In genomic region chr11:59600234-59600633, GRCh38 we compare ENCODE assay signal across 32 cellular contexts.
"Had no signal": no experiment of that assay in that cellular context is flagged by ENCODE, and none has a peak within 500 bp of the region (broad histone marks: within the 10 kb centered on the region; RNA-seq: fewer than 3 reads in every experiment).

No MANE protein-coding gene starts in this region.

- H3K27me3 Mint-ChIP-seq: activated B cell treated with CpG ODN at 0.5 μM for 24 hours; activated CD4-positive, alpha-beta memory T cell treated with anti-CD3 and anti-CD28 coated beads for 36 hours; activated CD4-positive, alpha-beta T cell treated with anti-CD3 and anti-CD28 coated beads, Interleukin-2, amount 10 ng/mL, durations not matched to agents 24 days and 14 days; activated CD8-positive, alpha-beta T cell treated with anti-CD3 and anti-CD28 coated beads for 36 hours; activated naive CD8-positive, alpha-beta T cell treated with anti-CD3 and anti-CD28 coated beads for 36 hours; activated T-helper 17 cell treated with anti-CD3 and anti-CD28 coated beads, Interleukin-2, amount 50 U/mL, for 72 hours had no signal

- H3K4me1 Mint-ChIP-seq: activated B cell treated with CpG ODN at 0.5 μM for 24 hours; activated T-helper 17 cell treated with anti-CD3 and anti-CD28 coated beads, Interleukin-2, amount 50 U/mL, for 72 hours had no signal

- H3K4me3 Mint-ChIP-seq: activated B cell treated with CpG ODN at 0.5 μM for 24 hours; activated CD4-positive, alpha-beta memory T cell treated with anti-CD3 and anti-CD28 coated beads for 36 hours; activated CD4-positive, alpha-beta T cell treated with anti-CD3 and anti-CD28 coated beads, Interleukin-2, amount 10 ng/mL, durations not matched to agents 24 days and 14 days; activated CD8-positive, alpha-beta T cell treated with anti-CD3 and anti-CD28 coated beads for 36 hours; activated naive CD4-positive, alpha-beta T cell treated with anti-CD3 and anti-CD28 coated beads for 36 hours; activated naive CD8-positive, alpha-beta T cell treated with anti-CD3 and anti-CD28 coated beads for 36 hours; activated T-cell treated with anti-CD3 and anti-CD28 coated beads, Interleukin-2, amount 50 U/mL, for 4 hours; activated T-cell treated with anti-CD3 and anti-CD28 coated beads, Interleukin-2, amount 50 U/mL, for 72 hours; activated T-helper 1 cell treated with anti-CD3 and anti-CD28 coated beads, Interleukin-12 subunit alpha, Interleukin-12 subunit beta, Interleukin-2, Interleukin-4 antibody, amounts not matched to agents 30 ng/mL and 10 ng/mL and 1 ng/mL, durations not matched to agents 14 hours and 24 hours and 36 hours; activated T-helper 17 cell treated with anti-CD3 and anti-CD28 coated beads, Interleukin-2, amount 50 U/mL, for 72 hours; T-helper 1 cell treated with Interleukin-12 subunit alpha and Interleukin-12 subunit beta and Interleukin-4 antibody, amounts not matched to agents 30 μg/mL and 1 μg/mL, for 36 hours; T-helper 2 cell treated with Interferon-gamma antibody and Interleukin-4, amounts not matched to agents 5 μg/mL and 100 μg/mL, for 36 hours had no signal

- H3K27ac Mint-ChIP-seq: activated B cell treated with CpG ODN at 0.5 μM for 24 hours; activated CD4-positive, alpha-beta memory T cell treated with anti-CD3 and anti-CD28 coated beads for 36 hours; activated CD4-positive, alpha-beta T cell treated with anti-CD3 and anti-CD28 coated beads, Interleukin-2, amount 10 ng/mL, durations not matched to agents 24 days and 14 days; activated CD8-positive, alpha-beta T cell treated with anti-CD3 and anti-CD28 coated beads for 36 hours; activated naive CD8-positive, alpha-beta T cell treated with anti-CD3 and anti-CD28 coated beads for 36 hours; activated T-helper 17 cell treated with anti-CD3 and anti-CD28 coated beads, Interleukin-2, amount 50 U/mL, for 72 hours; T-helper 1 cell treated with Interleukin-12 subunit alpha and Interleukin-12 subunit beta and Interleukin-4 antibody, amounts not matched to agents 30 μg/mL and 1 μg/mL, for 36 hours; T-helper 2 cell treated with Interferon-gamma antibody and Interleukin-4, amounts not matched to agents 5 μg/mL and 100 μg/mL, for 36 hours had no signal

- DNase-seq: activated B cell treated with CpG ODN at 0.5 μM for 24 hours; activated CD4-positive, alpha-beta memory T cell treated with anti-CD3 and anti-CD28 coated beads for 36 hours; activated CD4-positive, alpha-beta T cell treated with anti-CD3 and anti-CD28 coated beads for 4 hours; activated CD4-positive, alpha-beta T cell treated with anti-CD3 and anti-CD28 coated beads, Interleukin-2, amount 10 ng/mL, durations not matched to agents 24 days and 14 days; activated CD4-positive, alpha-beta T cell treated with anti-CD3 and anti-CD28 coated beads, Interleukin-2, amount 50 U/mL, for 1 hour; activated CD4-positive, alpha-beta T cell treated with anti-CD3 and anti-CD28 coated beads, Interleukin-2, amount 50 U/mL, for 4 hours; activated CD4-positive, CD25-positive, alpha-beta regulatory T cell treated with anti-CD3 and anti-CD28 coated beads, Interleukin-2, amount 50 U/mL, for 72 hours; activated CD8-positive, alpha-beta memory T cell treated with anti-CD3 and anti-CD28 coated beads, Interleukin-2, amount 50 U/mL, for 4 hours; activated CD8-positive, alpha-beta T cell treated with anti-CD3 and anti-CD28 coated beads for 36 hours; activated effector memory CD4-positive, alpha-beta T cell treated with anti-CD3 and anti-CD28 coated beads, Interleukin-2, amount 50 U/mL, for 16 hours; activated gamma-delta T cell treated with Interleukin-2 at 50 U/mL for 16 hours; activated naive CD4-positive, alpha-beta T cell; activated naive CD4-positive, alpha-beta T cell treated with anti-CD3 and anti-CD28 coated beads for 36 hours; activated naive CD4-positive, alpha-beta T cell treated with anti-CD3 and anti-CD28 coated beads, Interleukin-2, amount 50 U/mL, for 16 hours; activated naive CD8-positive, alpha-beta T cell treated with anti-CD3 and anti-CD28 coated beads for 36 hours; activated T-cell treated with anti-CD3 and anti-CD28 coated beads for 4 hours; activated T-cell treated with anti-CD3 and anti-CD28 coated beads, Interleukin-2, amount 50 U/mL, for 4 hours; activated T-cell treated with anti-CD3 and anti-CD28 coated beads, Interleukin-2, amount 50 U/mL, for 72 hours; adrenal gland; amniotic stem cell; aorta; body of pancreas; brain microvascular endothelial cell; central memory CD4-positive, alpha-beta T cell; T-helper 1 cell; T-helper 2 cell; T-helper 9 cell had no signal

- H3K9me3 Mint-ChIP-seq: activated B cell treated with CpG ODN at 0.5 μM for 24 hours; activated CD4-positive, alpha-beta memory T cell treated with anti-CD3 and anti-CD28 coated beads for 36 hours; activated CD4-positive, alpha-beta T cell treated with anti-CD3 and anti-CD28 coated beads, Interleukin-2, amount 10 ng/mL, durations not matched to agents 24 days and 14 days; activated CD8-positive, alpha-beta T cell treated with anti-CD3 and anti-CD28 coated beads for 36 hours; activated naive CD4-positive, alpha-beta T cell treated with anti-CD3 and anti-CD28 coated beads for 36 hours; activated naive CD4-positive, alpha-beta T cell treated with anti-CD3 and anti-CD28 coated beads, Interleukin-2, amount 50 U/mL, for 72 hours; activated naive CD8-positive, alpha-beta T cell treated with anti-CD3 and anti-CD28 coated beads for 36 hours; activated T-cell treated with anti-CD3 and anti-CD28 coated beads, Interleukin-2, amount 50 U/mL, for 4 hours; activated T-cell treated with anti-CD3 and anti-CD28 coated beads, Interleukin-2, amount 50 U/mL, for 72 hours; activated T-helper 1 cell treated with anti-CD3 and anti-CD28 coated beads, Interleukin-12 subunit alpha, Interleukin-12 subunit beta, Interleukin-2, Interleukin-4 antibody, amounts not matched to agents 30 ng/mL and 10 ng/mL and 1 ng/mL, durations not matched to agents 14 hours and 24 hours and 36 hours; activated T-helper 17 cell treated with anti-CD3 and anti-CD28 coated beads, Interleukin-2, amount 50 U/mL, for 72 hours; T-helper 1 cell treated with Interleukin-12 subunit alpha and Interleukin-12 subunit beta and Interleukin-4 antibody, amounts not matched to agents 30 μg/mL and 1 μg/mL, for 36 hours; T-helper 2 cell treated with Interferon-gamma antibody and Interleukin-4, amounts not matched to agents 5 μg/mL and 100 μg/mL, for 36 hours had no signal
